Comparison of ENCODE assay signal across 8 cellular contexts in the genomic region with DNA sequence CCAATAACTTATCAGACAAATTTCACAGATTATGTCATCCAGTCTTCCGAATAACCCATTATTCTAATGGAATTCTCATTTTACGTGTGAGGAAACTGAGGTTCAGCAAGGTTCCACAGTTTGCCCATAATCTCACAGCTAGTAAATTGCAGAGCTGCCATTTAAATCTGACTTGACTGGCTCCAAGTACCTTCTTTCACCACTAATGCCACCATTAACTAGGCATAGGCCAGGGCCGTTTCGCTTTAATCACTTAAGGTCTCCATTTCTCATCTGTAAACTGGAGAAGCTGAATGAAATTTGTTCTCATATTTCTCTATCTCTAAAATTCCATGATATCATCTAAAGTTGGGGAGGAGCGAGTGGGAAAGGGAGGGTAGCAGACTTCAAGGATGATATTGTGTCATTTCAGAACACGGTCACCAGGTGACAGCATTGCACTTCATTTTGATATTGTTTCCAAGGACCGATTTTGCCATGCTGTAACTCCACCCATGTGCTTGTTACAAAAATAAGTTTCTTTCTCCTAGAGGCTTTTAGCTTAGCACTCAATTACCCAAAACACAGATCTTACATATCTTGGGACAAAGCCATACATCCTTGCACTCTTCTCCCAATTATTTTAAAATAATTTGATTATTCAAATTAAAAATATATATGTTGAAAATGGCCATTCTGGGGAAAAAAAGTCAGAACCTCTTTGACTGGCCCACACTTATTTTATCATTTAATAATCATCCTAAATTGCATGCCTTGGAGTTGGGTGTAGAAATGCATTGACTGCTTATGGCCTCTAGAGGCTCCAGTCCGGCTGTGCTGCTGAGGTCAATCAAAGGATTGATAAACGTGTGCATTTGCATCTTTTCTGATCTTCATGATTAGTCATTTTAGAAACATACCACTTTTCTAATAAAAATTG.
A peak's percentile ranks its signal among the peaks of the same experiment; 100 is the strongest.
DNase-seq lines count a peak whose midpoint lies in the region; ATAC-seq, FAIRE-seq and TF ChIP-seq lines count a peak whose summit lies in the region.

No MANE protein-coding gene starts in this region.

- TF ChIP-seq CTCF in Loucy (conservative IDR thresholded peaks at IDR 0.05; ENCODE audit: low read length) (peak; percentile 65), esophagus squamous epithelium (IDR thresholded peaks at IDR 0.05) (peak in 4 of 6 experiments; percentile 20 to 46 (median 23)), pancreas (IDR thresholded peaks at IDR 0.05) (peak in 2 of 4 donors; percentile 10 to 18), coronary artery (IDR thresholded peaks at IDR 0.05) (no peak)

- H3F3A ChIP-seq in Loucy (ENCODE audit: low read depth) = no peaks in the 10 kb centered on the region

- H3K4me3 ChIP-seq in Loucy (ENCODE audit: low read length, poor library complexity, severe bottlenecking) = no peak overlapping the region
- no peak overlapping the region for H3K4me3 ChIP-seq in esophagus squamous epithelium
- H3K4me3 ChIP-seq in pancreas = no peak overlapping the region
- no peak overlapping the region for H3K4me3 ChIP-seq in coronary artery

- H3K36me3 ChIP-seq in Loucy (ENCODE audit: insufficient read depth, low read length) (no peaks in the 10 kb centered on the region), esophagus squamous epithelium (no peaks in the 10 kb centered on the region), pancreas (no peaks in the 10 kb centered on the region)

- H3K4me1 ChIP-seq in Loucy (ENCODE audit: insufficient read depth, low read length, poor library complexity, severe bottlenecking) (no peaks in the 10 kb centered on the region), esophagus squamous epithelium (no peaks in the 10 kb centered on the region), pancreas (no peaks in the 10 kb centered on the region)

- in situ Hi-C loops in SK-MEL-5 (cut with HindIII; ENCODE audit: low pct_unique_long_range_greater_than_20kb, low sequenced_read_pairs) = no loop called here

- WGBS in esophagus squamous epithelium, 2 donors = 43 to 44% methylated on average over 9 of the region's 9 CpGs
- WGBS in pancreas, 2 donors = 31% methylated on average over 9 of the region's 9 CpGs

- no peak overlapping the region for H3K9ac ChIP-seq in Loucy (ENCODE audit: low read depth, low read length, poor library complexity, severe bottlenecking)

- no peaks in the 10 kb centered on the region for H3K79me2 ChIP-seq in Loucy (ENCODE audit: insufficient read depth, low read length)

- peak; percentile 70 for ATAC-seq in GM21576 (IDR thresholded peaks at IDR 0.05; ENCODE audit: unreplicated experiment)
- peak; percentile 48 to 90 (median 82) for ATAC-seq in pancreas

- H3K9me3 ChIP-seq in Loucy (ENCODE audit: insufficient read depth, low read depth, low read length) (no peaks in the 10 kb centered on the region), esophagus squamous epithelium (no peaks in the 10 kb centered on the region), pancreas (no peaks in the 10 kb centered on the region)

- intact Hi-C loops in esophagus squamous epithelium (cut with DNase I) = no loop called here
- intact Hi-C loops in pancreas (cut with DNase I) = loop anchor here in 1 of 3 donors (10.0 kb wide), 1 partner anchor 1422 kb away; no protein-coding TSS in a partner anchor

- no peak for FAIRE-seq in pancreas (lab: Jason Lieb, UNC)

- no peak for TF ChIP-seq POLR2A in esophagus squamous epithelium (IDR thresholded peaks at IDR 0.05)

- no peaks in the 10 kb centered on the region for H3K9me2 ChIP-seq in Loucy (replicated peaks; ENCODE audit: low read depth, low read length)

- H3K27me3 ChIP-seq in Loucy (ENCODE audit: insufficient read depth, low read length, poor library complexity, severe bottlenecking) = no peaks in the 10 kb centered on the region
- H3K27me3 ChIP-seq in esophagus squamous epithelium = no peaks in the 10 kb centered on the region
- H3K27me3 ChIP-seq in pancreas = no peaks in the 10 kb centered on the region

- H4K20me1 ChIP-seq in Loucy (ENCODE audit: insufficient read depth, low read length, poor library complexity, severe bottlenecking) = no peaks in the 10 kb centered on the region

- no peak overlapping the region for H3K27ac ChIP-seq in esophagus squamous epithelium
- H3K27ac ChIP-seq in pancreas = no peak overlapping the region
- no peak overlapping the region for H3K27ac ChIP-seq in coronary artery

- H3K4me2 ChIP-seq in Loucy (ENCODE audit: low read depth, low read length, poor library complexity, severe bottlenecking) = no peak overlapping the region

- DNase-seq in NCI-H524 (lab: John Stamatoyannopoulos, UW) (peak; percentile 30 to 73), NCI-H524 treated with DMSO at 0.1 percent for 48 hours (lab: John Stamatoyannopoulos, UW) (no peak), SK-MEL-5 (ENCODE audit: low read depth, low spot score) (peak; percentile 75), esophagus squamous epithelium (lab: John Stamatoyannopoulos, UW) (no peak), pancreas (no peak), coronary artery (ENCODE audit: low spot score) (no peak)

- H2AFZ ChIP-seq in Loucy (ENCODE audit: low read length) = no peak overlapping the region

Comparison
In these comparisons a context has a peak if more than half of its experiments do, and no peak if none do; other contexts are left out.
1. DNase-seq: peak in NCI-H524 (2 of 2) and SK-MEL-5 (single experiment); none in NCI-H524 treated with DMSO at 0.1 percent for 48 hours (single experiment), esophagus squamous epithelium (single experiment), pancreas (0 of 6) and coronary artery (single experiment).